Comparison of ENCODE assay signal across 32 cellular contexts in genomic region chr13:39931505-39931904, GRCh38.
"Had no signal": no experiment of that assay in that cellular context is flagged by ENCODE, and none has a peak within 500 bp of the region (broad histone marks: within the 10 kb centered on the region; RNA-seq: fewer than 3 reads in every experiment).

No MANE protein-coding gene starts in this region.

- H3K4me3 ChIP-seq: adrenal gland, body of pancreas, cardiac muscle cell, coronary artery, dorsolateral prefrontal cortex, esophagus muscularis mucosa, gastrocnemius medialis, heart left ventricle had no signal

- H3K36me3 ChIP-seq: adrenal gland, cardiac muscle cell, esophagus muscularis mucosa, gastrocnemius medialis, heart left ventricle had no signal

- H3K36me3 Mint-ChIP-seq: activated naive CD4-positive, alpha-beta T cell treated with anti-CD3 and anti-CD28 coated beads, Interleukin-2, amount 10 ng/mL, durations not matched to agents 7 days and 5 days; activated naive CD8-positive, alpha-beta T cell treated with anti-CD3 and anti-CD28 coated beads for 36 hours had no signal

- H3K27me3 Mint-ChIP-seq: activated CD4-positive, alpha-beta T cell treated with anti-CD3 and anti-CD28 coated beads, Interleukin-2, amount 10 ng/mL, durations not matched to agents 7 days and 5 days; activated naive CD8-positive, alpha-beta T cell treated with anti-CD3 and anti-CD28 coated beads, Interleukin-2, amount 50 U/mL, for 24 hours; dendritic cell treated with granulocyte-macrophage colony-stimulating factor and Interleukin-4, amounts not matched to agents 40 ng/mL and 50 ng/mL, for 4 days had no signal

- H3K4me3 Mint-ChIP-seq: activated CD4-positive, alpha-beta memory T cell treated with anti-CD3 and anti-CD28 coated beads, Interleukin-2, amount 10 ng/mL, durations not matched to agents 7 days and 5 days; activated CD4-positive, alpha-beta T cell treated with anti-CD3 and anti-CD28 coated beads, Interleukin-2, amount 10 ng/mL, durations not matched to agents 7 days and 5 days; activated naive CD4-positive, alpha-beta T cell treated with anti-CD3 and anti-CD28 coated beads, Interleukin-2, amount 10 ng/mL, durations not matched to agents 7 days and 5 days; activated naive CD8-positive, alpha-beta T cell treated with anti-CD3 and anti-CD28 coated beads for 36 hours; activated naive CD8-positive, alpha-beta T cell treated with anti-CD3 and anti-CD28 coated beads, Interleukin-2, amount 50 U/mL, for 24 hours; activated T-cell treated with anti-CD3 and anti-CD28 coated beads, Interleukin-2, amount 50 U/mL, for 24 hours; activated T-cell treated with anti-CD3 and anti-CD28 coated beads, Interleukin-2, amount 50 U/mL, for 72 hours; dendritic cell treated with granulocyte-macrophage colony-stimulating factor and Interleukin-4, amounts not matched to agents 40 ng/mL and 50 ng/mL, for 4 days; effector memory CD8-positive, alpha-beta T cell; WTC11 had no signal

- H3K9me3 Mint-ChIP-seq: activated CD4-positive, alpha-beta memory T cell treated with anti-CD3 and anti-CD28 coated beads, Interleukin-2, amount 10 ng/mL, durations not matched to agents 7 days and 5 days; activated naive CD4-positive, alpha-beta T cell treated with anti-CD3 and anti-CD28 coated beads, Interleukin-2, amount 10 ng/mL, durations not matched to agents 7 days and 5 days; activated T-cell treated with anti-CD3 and anti-CD28 coated beads, Interleukin-2, amount 50 U/mL, for 24 hours; dendritic cell treated with granulocyte-macrophage colony-stimulating factor and Interleukin-4, amounts not matched to agents 40 ng/mL and 50 ng/mL, for 4 days; effector memory CD8-positive, alpha-beta T cell had no signal

- ATAC-seq: activated naive CD8-positive, alpha-beta T cell treated with anti-CD3 and anti-CD28 coated beads, Interleukin-2, amount 50 U/mL, for 24 hours; activated T-cell treated with anti-CD3 and anti-CD28 coated beads, Interleukin-2, amount 50 U/mL, for 72 hours; body of pancreas; effector memory CD8-positive, alpha-beta T cell; foreskin keratinocyte; gastrocnemius medialis; heart left ventricle; WTC11 had no signal

- H3K4me1 ChIP-seq: adrenal gland, body of pancreas, esophagus muscularis mucosa, foreskin keratinocyte, gastrocnemius medialis, heart left ventricle had no signal

- H3K27ac ChIP-seq: adrenal gland, body of pancreas, cardiac muscle cell, coronary artery, dorsolateral prefrontal cortex, esophagus muscularis mucosa, foreskin keratinocyte, gastrocnemius medialis, heart left ventricle had no signal

- H3K9me3 ChIP-seq: adrenal gland, body of pancreas, esophagus muscularis mucosa, gastrocnemius medialis, heart left ventricle had no signal

- H3K27ac Mint-ChIP-seq: activated CD4-positive, alpha-beta memory T cell treated with anti-CD3 and anti-CD28 coated beads, Interleukin-2, amount 10 ng/mL, durations not matched to agents 7 days and 5 days; activated CD4-positive, alpha-beta T cell treated with anti-CD3 and anti-CD28 coated beads, Interleukin-2, amount 10 ng/mL, durations not matched to agents 7 days and 5 days; activated naive CD4-positive, alpha-beta T cell treated with anti-CD3 and anti-CD28 coated beads, Interleukin-2, amount 10 ng/mL, durations not matched to agents 7 days and 5 days; activated naive CD8-positive, alpha-beta T cell treated with anti-CD3 and anti-CD28 coated beads for 36 hours; activated T-cell treated with anti-CD3 and anti-CD28 coated beads, Interleukin-2, amount 50 U/mL, for 24 hours; activated T-cell treated with anti-CD3 and anti-CD28 coated beads, Interleukin-2, amount 50 U/mL, for 72 hours; dendritic cell treated with granulocyte-macrophage colony-stimulating factor and Interleukin-4, amounts not matched to agents 40 ng/mL and 50 ng/mL, for 4 days; effector memory CD8-positive, alpha-beta T cell had no signal

- DNase-seq: activated CD4-positive, alpha-beta memory T cell treated with anti-CD3 and anti-CD28 coated beads, Interleukin-2, amount 10 ng/mL, durations not matched to agents 7 days and 5 days; activated CD4-positive, alpha-beta T cell treated with anti-CD3 and anti-CD28 coated beads for 1 hour; activated CD4-positive, alpha-beta T cell treated with anti-CD3 and anti-CD28 coated beads for 4 hours; activated CD4-positive, alpha-beta T cell treated with anti-CD3 and anti-CD28 coated beads, Interleukin-2, amount 10 ng/mL, durations not matched to agents 7 days and 5 days; activated CD4-positive, alpha-beta T cell treated with anti-CD3 and anti-CD28 coated beads, Interleukin-2, amount 50 U/mL, for 4 hours; activated CD8-positive, alpha-beta memory T cell treated with anti-CD3 and anti-CD28 coated beads, Interleukin-2, amount 50 U/mL, for 48 hours; activated gamma-delta T cell; activated naive CD4-positive, alpha-beta T cell; activated naive CD4-positive, alpha-beta T cell treated with anti-CD3 and anti-CD28 coated beads, Interleukin-2, amount 10 ng/mL, durations not matched to agents 7 days and 5 days; activated naive CD8-positive, alpha-beta T cell treated with anti-CD3 and anti-CD28 coated beads for 36 hours; activated naive CD8-positive, alpha-beta T cell treated with anti-CD3 and anti-CD28 coated beads, Interleukin-2, amount 50 U/mL, for 24 hours; activated T-cell treated with anti-CD3 and anti-CD28 coated beads for 4 hours; activated T-cell treated with anti-CD3 and anti-CD28 coated beads, Interleukin-2, amount 50 U/mL, for 24 hours; activated T-cell treated with anti-CD3 and anti-CD28 coated beads, Interleukin-2, amount 50 U/mL, for 72 hours; adrenal gland; amygdala; aorta; body of pancreas; central memory CD4-positive, alpha-beta T cell; cerebellar nuclear complex; dorsolateral prefrontal cortex; effector memory CD8-positive, alpha-beta T cell; erythroblast; foreskin keratinocyte; gastrocnemius medialis; glutamatergic neuron; heart left ventricle had no signal

- H3K27me3 ChIP-seq: adrenal gland, body of pancreas, cardiac muscle cell, esophagus muscularis mucosa, foreskin keratinocyte, gastrocnemius medialis, heart left ventricle had no signal
